Comparison of ENCODE assay signal across 1 cellular context in genomic region chr15:65049418-65049840, GRCh38.
A peak's percentile ranks its signal among the peaks of the same experiment; 100 is the strongest.
TF ChIP-seq lines count a peak whose summit lies in the region.

No MANE protein-coding gene starts in this region.

TF ChIP-seq in K562, 482 proteins besides CTCF, POLR2A, EP300 and RAD21 (continued from another document and continues in another):
- TF ChIP-seq, protein P1, sequence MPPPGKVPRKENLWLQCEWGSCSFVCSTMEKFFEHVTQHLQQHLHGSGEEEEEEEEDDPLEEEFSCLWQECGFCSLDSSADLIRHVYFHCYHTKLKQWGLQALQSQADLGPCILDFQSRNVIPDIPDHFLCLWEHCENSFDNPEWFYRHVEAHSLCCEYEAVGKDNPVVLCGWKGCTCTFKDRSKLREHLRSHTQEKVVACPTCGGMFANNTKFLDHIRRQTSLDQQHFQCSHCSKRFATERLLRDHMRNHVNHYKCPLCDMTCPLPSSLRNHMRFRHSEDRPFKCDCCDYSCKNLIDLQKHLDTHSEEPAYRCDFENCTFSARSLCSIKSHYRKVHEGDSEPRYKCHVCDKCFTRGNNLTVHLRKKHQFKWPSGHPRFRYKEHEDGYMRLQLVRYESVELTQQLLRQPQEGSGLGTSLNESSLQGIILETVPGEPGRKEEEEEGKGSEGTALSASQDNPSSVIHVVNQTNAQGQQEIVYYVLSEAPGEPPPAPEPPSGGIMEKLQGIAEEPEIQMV (tag; conservative IDR thresholded peaks at IDR 0.05; ENCODE audit: low read depth): peak; percentile 86
- TF ChIP-seq CUX1 (CRISPR knock-in tag; IDR thresholded peaks at IDR 0.05) (no peak), AFF1 (IDR thresholded peaks at IDR 0.05; ENCODE audit: low read depth in 1 of 2, partially characterized antibody in 2 of 2) (no peak), RBBP5 (IDR thresholded peaks at IDR 0.05; ENCODE audit: borderline replicate concordance, insufficient read depth, low read length, poor library complexity, severe bottlenecking) (no peak), RBM22 (IDR thresholded peaks at IDR 0.05; ENCODE audit: low read depth, low read length, poor library complexity, severe bottlenecking) (no peak), NFE2L1 (tag; IDR thresholded peaks at IDR 0.05; ENCODE audit: borderline replicate concordance, low read depth) (no peak), MBD2 (IDR thresholded peaks at IDR 0.05; ENCODE audit: borderline replicate concordance, low read depth) (peak; percentile 84; the same call in 1 of the 2 replicates), KLF16 (IDR thresholded peaks at IDR 0.05) (no peak), HEY1 (CRISPR knock-in tag; IDR thresholded peaks at IDR 0.05; ENCODE audit: borderline replicate concordance) (no peak), PHB (CRISPR knock-in tag; IDR thresholded peaks at IDR 0.05) (no peak), STAT5A (IDR thresholded peaks at IDR 0.05; ENCODE audit: borderline replicate concordance, low read length) (no peak), RBFOX2 (IDR thresholded peaks at IDR 0.05; ENCODE audit: low read depth, low read length) (no peak), KDM1A (IDR thresholded peaks at IDR 0.05) (no peak), RBM39 (optimal IDR thresholded peaks at IDR 0.05; ENCODE audit: low read depth, low read length) (no peak), ETV1 (tag; conservative IDR thresholded peaks at IDR 0.05; ENCODE audit: low read depth) (no peak), GTF2B (IDR thresholded peaks at IDR 0.05; ENCODE audit: extremely low read depth, insufficient read length) (no peak), CC2D1A (IDR thresholded peaks at IDR 0.05) (no peak), PML (IDR thresholded peaks at IDR 0.05; ENCODE audit: low read length) (no peak), MXI1 (IDR thresholded peaks at IDR 0.05; ENCODE audit: low read depth, low read length) (peak; percentile 71), JUND (IDR thresholded peaks at IDR 0.05; ENCODE audit: borderline replicate concordance, low read depth, low read length) (no peak), JUND (tag; IDR thresholded peaks at IDR 0.05; ENCODE audit: borderline replicate concordance, low read depth, low read length) (no peak), SMAD1 (IDR thresholded peaks at IDR 0.05; ENCODE audit: low read depth, low read length, partially characterized antibody) (no peak), ZNF717 (CRISPR knock-in tag; IDR thresholded peaks at IDR 0.05) (no peak), GABPA (tag; conservative IDR thresholded peaks at IDR 0.05; ENCODE audit: low read depth) (no peak), ZBTB33 (CRISPR knock-in tag; IDR thresholded peaks at IDR 0.05) (no peak), ZBTB1 (CRISPR knock-in tag; IDR thresholded peaks at IDR 0.05; ENCODE audit: borderline replicate concordance, low read depth) (no peak), ZC3H8 (IDR thresholded peaks at IDR 0.05) (no peak)
- TF ChIP-seq, protein P2, sequence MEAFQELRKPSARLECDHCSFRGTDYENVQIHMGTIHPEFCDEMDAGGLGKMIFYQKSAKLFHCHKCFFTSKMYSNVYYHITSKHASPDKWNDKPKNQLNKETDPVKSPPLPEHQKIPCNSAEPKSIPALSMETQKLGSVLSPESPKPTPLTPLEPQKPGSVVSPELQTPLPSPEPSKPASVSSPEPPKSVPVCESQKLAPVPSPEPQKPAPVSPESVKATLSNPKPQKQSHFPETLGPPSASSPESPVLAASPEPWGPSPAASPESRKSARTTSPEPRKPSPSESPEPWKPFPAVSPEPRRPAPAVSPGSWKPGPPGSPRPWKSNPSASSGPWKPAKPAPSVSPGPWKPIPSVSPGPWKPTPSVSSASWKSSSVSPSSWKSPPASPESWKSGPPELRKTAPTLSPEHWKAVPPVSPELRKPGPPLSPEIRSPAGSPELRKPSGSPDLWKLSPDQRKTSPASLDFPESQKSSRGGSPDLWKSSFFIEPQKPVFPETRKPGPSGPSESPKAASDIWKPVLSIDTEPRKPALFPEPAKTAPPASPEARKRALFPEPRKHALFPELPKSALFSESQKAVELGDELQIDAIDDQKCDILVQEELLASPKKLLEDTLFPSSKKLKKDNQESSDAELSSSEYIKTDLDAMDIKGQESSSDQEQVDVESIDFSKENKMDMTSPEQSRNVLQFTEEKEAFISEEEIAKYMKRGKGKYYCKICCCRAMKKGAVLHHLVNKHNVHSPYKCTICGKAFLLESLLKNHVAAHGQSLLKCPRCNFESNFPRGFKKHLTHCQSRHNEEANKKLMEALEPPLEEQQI (IDR thresholded peaks at IDR 0.05): no peak
- TF ChIP-seq, protein P3, sequence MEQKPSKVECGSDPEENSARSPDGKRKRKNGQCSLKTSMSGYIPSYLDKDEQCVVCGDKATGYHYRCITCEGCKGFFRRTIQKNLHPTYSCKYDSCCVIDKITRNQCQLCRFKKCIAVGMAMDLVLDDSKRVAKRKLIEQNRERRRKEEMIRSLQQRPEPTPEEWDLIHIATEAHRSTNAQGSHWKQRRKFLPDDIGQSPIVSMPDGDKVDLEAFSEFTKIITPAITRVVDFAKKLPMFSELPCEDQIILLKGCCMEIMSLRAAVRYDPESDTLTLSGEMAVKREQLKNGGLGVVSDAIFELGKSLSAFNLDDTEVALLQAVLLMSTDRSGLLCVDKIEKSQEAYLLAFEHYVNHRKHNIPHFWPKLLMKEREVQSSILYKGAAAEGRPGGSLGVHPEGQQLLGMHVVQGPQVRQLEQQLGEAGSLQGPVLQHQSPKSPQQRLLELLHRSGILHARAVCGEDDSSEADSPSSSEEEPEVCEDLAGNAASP (IDR thresholded peaks at IDR 0.05): no peak
- TF ChIP-seq, protein P4, sequence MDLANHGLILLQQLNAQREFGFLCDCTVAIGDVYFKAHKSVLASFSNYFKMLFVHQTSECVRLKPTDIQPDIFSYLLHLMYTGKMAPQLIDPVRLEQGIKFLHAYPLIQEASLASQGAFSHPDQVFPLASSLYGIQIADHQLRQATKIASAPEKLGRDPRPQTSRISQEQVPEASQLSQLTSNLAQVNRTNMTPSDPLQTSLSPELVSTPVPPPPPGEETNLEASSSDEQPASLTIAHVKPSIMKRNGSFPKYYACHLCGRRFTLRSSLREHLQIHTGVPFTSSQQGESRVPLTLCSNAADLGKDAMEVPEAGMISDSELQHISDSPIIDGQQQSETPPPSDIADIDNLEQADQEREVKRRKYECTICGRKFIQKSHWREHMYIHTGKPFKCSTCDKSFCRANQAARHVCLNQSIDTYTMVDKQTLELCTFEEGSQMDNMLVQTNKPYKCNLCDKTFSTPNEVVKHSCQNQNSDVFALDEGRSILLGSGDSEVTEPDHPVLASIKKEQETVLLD (IDR thresholded peaks at IDR 0.05): no peak
- TF ChIP-seq, protein P5, sequence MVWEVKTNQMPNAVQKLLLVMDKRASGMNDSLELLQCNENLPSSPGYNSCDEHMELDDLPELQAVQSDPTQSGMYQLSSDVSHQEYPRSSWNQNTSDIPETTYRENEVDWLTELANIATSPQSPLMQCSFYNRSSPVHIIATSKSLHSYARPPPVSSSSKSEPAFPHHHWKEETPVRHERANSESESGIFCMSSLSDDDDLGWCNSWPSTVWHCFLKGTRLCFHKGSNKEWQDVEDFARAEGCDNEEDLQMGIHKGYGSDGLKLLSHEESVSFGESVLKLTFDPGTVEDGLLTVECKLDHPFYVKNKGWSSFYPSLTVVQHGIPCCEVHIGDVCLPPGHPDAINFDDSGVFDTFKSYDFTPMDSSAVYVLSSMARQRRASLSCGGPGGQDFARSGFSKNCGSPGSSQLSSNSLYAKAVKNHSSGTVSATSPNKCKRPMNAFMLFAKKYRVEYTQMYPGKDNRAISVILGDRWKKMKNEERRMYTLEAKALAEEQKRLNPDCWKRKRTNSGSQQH (CRISPR knock-in tag; IDR thresholded peaks at IDR 0.05): no peak
- TF ChIP-seq, protein P6, sequence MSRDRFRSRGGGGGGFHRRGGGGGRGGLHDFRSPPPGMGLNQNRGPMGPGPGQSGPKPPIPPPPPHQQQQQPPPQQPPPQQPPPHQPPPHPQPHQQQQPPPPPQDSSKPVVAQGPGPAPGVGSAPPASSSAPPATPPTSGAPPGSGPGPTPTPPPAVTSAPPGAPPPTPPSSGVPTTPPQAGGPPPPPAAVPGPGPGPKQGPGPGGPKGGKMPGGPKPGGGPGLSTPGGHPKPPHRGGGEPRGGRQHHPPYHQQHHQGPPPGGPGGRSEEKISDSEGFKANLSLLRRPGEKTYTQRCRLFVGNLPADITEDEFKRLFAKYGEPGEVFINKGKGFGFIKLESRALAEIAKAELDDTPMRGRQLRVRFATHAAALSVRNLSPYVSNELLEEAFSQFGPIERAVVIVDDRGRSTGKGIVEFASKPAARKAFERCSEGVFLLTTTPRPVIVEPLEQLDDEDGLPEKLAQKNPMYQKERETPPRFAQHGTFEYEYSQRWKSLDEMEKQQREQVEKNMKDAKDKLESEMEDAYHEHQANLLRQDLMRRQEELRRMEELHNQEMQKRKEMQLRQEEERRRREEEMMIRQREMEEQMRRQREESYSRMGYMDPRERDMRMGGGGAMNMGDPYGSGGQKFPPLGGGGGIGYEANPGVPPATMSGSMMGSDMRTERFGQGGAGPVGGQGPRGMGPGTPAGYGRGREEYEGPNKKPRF (IDR thresholded peaks at IDR 0.05; ENCODE audit: low read depth, low read length): no peak
